In the genomic region with DNA sequence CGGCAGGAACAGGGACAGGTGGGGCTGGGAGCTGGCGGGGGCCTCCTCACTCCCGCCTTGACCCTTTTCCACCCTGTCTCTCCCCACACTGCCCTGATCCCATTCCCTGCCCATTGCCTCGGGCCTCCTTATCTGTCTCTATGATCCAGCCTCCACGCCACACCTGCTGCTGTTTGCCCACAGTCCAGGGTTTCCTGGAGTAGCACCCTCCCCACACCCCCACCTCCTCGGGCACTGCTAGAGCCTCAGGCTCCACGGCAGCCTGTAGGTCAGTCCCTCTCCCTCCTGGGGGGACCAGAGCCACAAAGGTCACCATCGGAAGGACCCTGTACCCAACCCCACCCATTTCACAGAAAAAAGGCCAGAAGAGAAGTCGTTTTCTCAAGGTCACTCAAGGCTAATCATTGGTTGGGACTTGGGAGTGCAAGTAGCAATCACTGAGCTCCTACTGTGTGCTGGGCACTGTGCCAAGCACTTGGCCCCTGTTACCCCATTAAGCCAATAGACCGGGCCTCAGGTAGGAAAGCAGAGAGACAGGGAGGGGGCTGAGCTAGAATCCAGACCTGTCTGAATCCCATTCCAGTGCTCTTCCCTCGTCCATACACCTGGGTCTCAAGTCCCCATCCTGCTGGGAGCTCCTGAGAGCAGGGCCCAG, we compare ENCODE assay signal across 20 cellular contexts.
DNase-seq lines count a peak whose midpoint lies in the region; ATAC-seq and TF ChIP-seq lines count a peak whose summit lies in the region.
"Had no signal": no experiment of that assay in that cellular context is flagged by ENCODE, and none has a peak within 500 bp of the region (broad histone marks: within the 10 kb centered on the region; RNA-seq: fewer than 3 reads in every experiment).

No MANE protein-coding gene starts in this region.

- no peak overlapping the region for H3K4me2 ChIP-seq in hepatocyte

- H3K9me3 Mint-ChIP-seq in stimulated activated effector memory CD8-positive, alpha-beta T cell treated with anti-CD3 and anti-CD28 coated beads, Interleukin-12 subunit alpha, Interleukin-12 subunit beta, amount 100 ng/mL, for 72 hours: no peaks in the 10 kb centered on the region

- H3K27me3 ChIP-seq in Peyer's patch (no peaks in the 10 kb centered on the region), hepatocyte (no peaks in the 10 kb centered on the region)

- no peaks in the 10 kb centered on the region for H3K79me2 ChIP-seq in hepatocyte

- WGBS in hepatocyte (ENCODE audit: low lambda C conversion rate, missing lambda C conversion rate): 72% methylated on average over 11 of the region's 11 CpGs

- H3K9me3 ChIP-seq in Peyer's patch (no peaks in the 10 kb centered on the region), hepatocyte (ENCODE audit: low read depth) (no peaks in the 10 kb centered on the region)
- H3K9me3 ChIP-seq: Caco-2, HAP-1 had no signal

- DNase-seq in NCI-H2227 (lab: John Stamatoyannopoulos, UW; ENCODE audit: unreplicated experiment) (peak; percentile 19), NCI-H2227 treated with DMSO at 0.1 percent for 48 hours (lab: John Stamatoyannopoulos, UW) (no peak), NCI-H2196 treated with DMSO at 0.1 percent for 48 hours (lab: John Stamatoyannopoulos, UW; ENCODE audit: unreplicated experiment) (peak; percentile 8), left colon (peak; percentile 43 to 57), Peyer's patch (no peak), hepatocyte (ENCODE audit: low spot score) (no peak)
- no peak for DNase-seq in stimulated activated effector memory CD8-positive, alpha-beta T cell treated with anti-CD3 and anti-CD28 coated beads, Interleukin-12 subunit alpha, Interleukin-12 subunit beta, amount 100 ng/mL, for 72 hours (ENCODE audit: low spot score in 2 of 2)
- DNase-seq: Caco-2; GF-D8; IMR-90; Karpas-422; NCI-H1436 treated with DMSO at 0.1 percent for 48 hours; NCI-H345; NCI-H524 treated with DMSO at 0.1 percent for 48 hours; NK-92 treated with Interleukin-12 subunit alpha and Interleukin-12 subunit beta, amount 100 ng/mL, for 24 hours; Right ventricle myocardium superior had no signal

- ATAC-seq in left colon (peak; percentile 85), GM18502 (IDR thresholded peaks at IDR 0.05; ENCODE audit: poor library complexity, unreplicated experiment) (no peak)
- no peak for ATAC-seq in stimulated activated effector memory CD8-positive, alpha-beta T cell treated with anti-CD3 and anti-CD28 coated beads, Interleukin-12 subunit alpha, Interleukin-12 subunit beta, amount 100 ng/mL, for 72 hours

- no peak for TF ChIP-seq POLR2A in Peyer's patch (IDR thresholded peaks at IDR 0.05)

- H3K4me3 ChIP-seq in Peyer's patch (no peak overlapping the region), hepatocyte (no peak overlapping the region)
- H3K4me3 ChIP-seq: HAP-1 had no signal

- no peaks in the 10 kb centered on the region for H4K20me1 ChIP-seq in hepatocyte (ENCODE audit: insufficient read depth, poor library complexity, severe bottlenecking)

- no peak overlapping the region for H2AFZ ChIP-seq in hepatocyte

- no peaks in the 10 kb centered on the region for H3K9me2 ChIP-seq in hepatocyte (replicated peaks; ENCODE audit: insufficient read depth)

- H3K4me1 Mint-ChIP-seq in stimulated activated effector memory CD8-positive, alpha-beta T cell treated with anti-CD3 and anti-CD28 coated beads, Interleukin-12 subunit alpha, Interleukin-12 subunit beta, amount 100 ng/mL, for 72 hours: peaks cover 4% of the 10 kb centered on the region

- H3K4me1 ChIP-seq in Peyer's patch (no peaks in the 10 kb centered on the region), hepatocyte (ENCODE audit: insufficient read depth) (no peaks in the 10 kb centered on the region)
- H3K4me1 ChIP-seq: Caco-2, HAP-1 had no signal

- intact Hi-C loops in left colon (cut with DNase I, micrococcal nuclease): no loop called here

- H3K27ac ChIP-seq in Peyer's patch: peak overlapping the region in 1 of 4 donors; percentile 25
- H3K27ac ChIP-seq in hepatocyte: no peak overlapping the region
- H3K27ac ChIP-seq: HL-60 had no signal

- H3K4me3 Mint-ChIP-seq in stimulated activated effector memory CD8-positive, alpha-beta T cell treated with anti-CD3 and anti-CD28 coated beads, Interleukin-12 subunit alpha, Interleukin-12 subunit beta, amount 100 ng/mL, for 72 hours: no peak overlapping the region
- H3K4me3 Mint-ChIP-seq: B cell had no signal

- TF ChIP-seq CTCF in Peyer's patch (IDR thresholded peaks at IDR 0.05): no peak
- no peak for TF ChIP-seq CTCF in hepatocyte (IDR thresholded peaks at IDR 0.05; ENCODE audit: poor library complexity)

- H3K36me3 ChIP-seq in Peyer's patch (no peaks in the 10 kb centered on the region), hepatocyte (replicated peaks; ENCODE audit: insufficient read depth, low read depth) (no peaks in the 10 kb centered on the region)
- H3K36me3 ChIP-seq: HAP-1 had no signal

- H3K36me3 Mint-ChIP-seq in stimulated activated effector memory CD8-positive, alpha-beta T cell treated with anti-CD3 and anti-CD28 coated beads, Interleukin-12 subunit alpha, Interleukin-12 subunit beta, amount 100 ng/mL, for 72 hours: no peaks in the 10 kb centered on the region

- peak overlapping the region; percentile 17 for H3K27ac Mint-ChIP-seq in stimulated activated effector memory CD8-positive, alpha-beta T cell treated with anti-CD3 and anti-CD28 coated beads, Interleukin-12 subunit alpha, Interleukin-12 subunit beta, amount 100 ng/mL, for 72 hours
- H3K27ac Mint-ChIP-seq: B cell had no signal

Comparison
In these comparisons a context has a peak if more than half of its experiments do, and no peak if none do; other contexts are left out.
1. DNase-seq: peak in NCI-H2227 (single experiment), NCI-H2196 treated with DMSO at 0.1 percent for 48 hours (single experiment) and left colon (2 of 2); none in NCI-H2227 treated with DMSO at 0.1 percent for 48 hours (single experiment), stimulated activated effector memory CD8-positive, alpha-beta T cell treated with anti-CD3 and anti-CD28 coated beads, Interleukin-12 subunit alpha, Interleukin-12 subunit beta, amount 100 ng/mL, for 72 hours (0 of 2), Peyer's patch (0 of 3) and hepatocyte (single experiment).